ENCODE assay signal across 1 cellular context in genomic region chr19:7679771-7680605, GRCh38.
TF ChIP-seq lines count a peak whose summit lies in the region.

No MANE protein-coding gene starts in this region.

TF ChIP-seq in HCT116, 20 proteins besides CTCF, POLR2A, EP300 and RAD21:
- TF ChIP-seq REST (IDR thresholded peaks at IDR 0.05; ENCODE audit: low read depth) (no peak), POLR2AphosphoS5 (IDR thresholded peaks at IDR 0.05; ENCODE audit: low read depth, low read length) (no peak), SIN3A (IDR thresholded peaks at IDR 0.05; ENCODE audit: low read depth) (no peak), JUND (IDR thresholded peaks at IDR 0.05) (no peak), ZBTB33 (IDR thresholded peaks at IDR 0.05; ENCODE audit: extremely low read depth, insufficient replicate concordance, low read length) (no peak), SP1 (IDR thresholded peaks at IDR 0.05; ENCODE audit: low read depth) (no peak), YY1 (IDR thresholded peaks at IDR 0.05; ENCODE audit: extremely low read depth, insufficient replicate concordance, low read depth, low read length) (no peak), ZFX (IDR thresholded peaks at IDR 0.05) (no peak), EZH2 (IDR thresholded peaks at IDR 0.05) (no peak), CEBPB (IDR thresholded peaks at IDR 0.05; ENCODE audit: low read depth) (no peak), SRF (IDR thresholded peaks at IDR 0.05; ENCODE audit: low read depth) (no peak), TCF7L2 (IDR thresholded peaks at IDR 0.05; ENCODE audit: borderline replicate concordance, extremely low read depth, insufficient read depth, insufficient read length) (no peak), ELF1 (IDR thresholded peaks at IDR 0.05; ENCODE audit: borderline replicate concordance, low read depth) (no peak), MAX (IDR thresholded peaks at IDR 0.05) (no peak), CBX3 (IDR thresholded peaks at IDR 0.05; ENCODE audit: low read depth) (no peak), ATF3 (IDR thresholded peaks at IDR 0.05) (no peak), EGR1 (IDR thresholded peaks at IDR 0.05; ENCODE audit: low read depth) (no peak), FOSL1 (IDR thresholded peaks at IDR 0.05; ENCODE audit: low read depth) (no peak)
